Comparison of ENCODE assay signal across 9 cellular contexts in the genomic region with DNA sequence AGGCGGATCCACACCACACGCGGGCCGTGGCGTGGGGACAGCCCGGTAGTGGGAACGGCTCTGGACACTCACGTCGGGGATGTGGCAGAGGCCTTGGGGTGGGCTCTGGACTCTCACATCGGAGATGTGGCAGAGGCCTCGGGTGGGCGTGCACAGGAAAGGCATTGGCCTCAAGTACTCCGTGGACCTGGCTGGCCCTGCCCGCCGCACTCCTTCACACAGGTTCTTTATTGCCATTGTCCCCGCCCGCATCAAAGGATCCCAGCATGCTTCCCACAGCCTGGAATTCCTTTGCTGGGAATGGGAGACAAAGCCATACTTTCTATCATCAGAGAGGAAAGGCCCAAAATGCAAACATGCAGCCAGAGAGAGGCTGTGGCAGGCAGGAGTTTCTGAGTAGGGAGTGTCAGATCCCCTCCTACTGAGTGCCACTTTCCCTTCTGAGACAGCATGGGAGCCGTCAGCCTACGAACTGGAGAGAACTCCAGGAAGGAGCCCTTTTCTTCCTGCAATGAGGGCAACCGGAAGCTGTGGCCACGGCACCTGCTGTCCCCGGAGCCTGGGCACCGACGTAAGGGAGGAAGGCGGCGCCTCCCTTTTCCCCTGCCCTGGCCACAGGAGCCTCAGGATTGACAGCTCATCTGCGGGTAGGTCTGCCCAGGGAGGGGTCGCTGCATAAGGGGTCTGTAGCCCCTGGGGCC. TPM values are rescaled to one million over a fixed set of nuclear protein-coding genes. Genes with fewer than 3 reads are reported as not detected.
DNase-seq lines count a peak whose midpoint lies in the region; ATAC-seq and TF ChIP-seq lines count a peak whose summit lies in the region.
"Had no signal": no experiment of that assay in that cellular context is flagged by ENCODE, and none has a peak within 500 bp of the region (broad histone marks: within the 10 kb centered on the region; RNA-seq: fewer than 3 reads in every experiment).

No MANE protein-coding gene starts in this region.

- peaks cover 0 to 2% of the 10 kb centered on the region in 2 donors for H3K27me3 Mint-ChIP-seq in T-cell

- no peak for TF ChIP-seq POLR2A in esophagus squamous epithelium (IDR thresholded peaks at IDR 0.05)

- ATAC-seq in T-cell (replicated peaks in 1 of 4) (no peak), HG03025 (IDR thresholded peaks at IDR 0.05; ENCODE audit: low FRiP score, unreplicated experiment) (no peak)

- H3K36me3 ChIP-seq in effector memory CD4-positive, alpha-beta T cell (ENCODE audit: control insufficient read depth, insufficient read depth, low read length) = no peaks in the 10 kb centered on the region
- no peaks in the 10 kb centered on the region for H3K36me3 ChIP-seq in esophagus squamous epithelium

- H3K4me3 Mint-ChIP-seq in T-cell = peak overlapping the region; percentile 80 to 82 (median 82)

- TF ChIP-seq CTCF in esophagus squamous epithelium (IDR thresholded peaks at IDR 0.05) = no peak

- H3K9me3 Mint-ChIP-seq in T-cell = no peaks in the 10 kb centered on the region

- H3K9me3 ChIP-seq in effector memory CD4-positive, alpha-beta T cell (ENCODE audit: control insufficient read depth, low read length) = no peaks in the 10 kb centered on the region
- H3K9me3 ChIP-seq in esophagus squamous epithelium = no peaks in the 10 kb centered on the region

- peak overlapping the region; percentile 72 to 75 for H3K27ac Mint-ChIP-seq in T-cell

- intact Hi-C loops in esophagus squamous epithelium (cut with DNase I) = no loop called here

- H3K27ac ChIP-seq in effector memory CD4-positive, alpha-beta T cell (ENCODE audit: insufficient read depth, low read length, poor library complexity, severe bottlenecking) = peak overlapping the region; percentile 64
- peak overlapping the region in 1 of 4 donors; percentile 28 for H3K27ac ChIP-seq in esophagus squamous epithelium

- peak; percentile 50 for DNase-seq in activated CD4-positive, alpha-beta T cell treated with anti-CD3 and anti-CD28 coated beads for 48 hours
- DNase-seq in activated CD4-positive, alpha-beta T cell treated with anti-CD3 and anti-CD28 coated beads, Interleukin-2, amount 50 U/mL, for 1 hour = no peak
- DNase-seq in T-cell (peak in 12 of 34 experiments; percentile 11 to 43 (median 32)), NCI-H2171 treated with DMSO at 0.1 percent for 48 hours (lab: John Stamatoyannopoulos, UW) (no peak), esophagus squamous epithelium (lab: John Stamatoyannopoulos, UW) (no peak)
- peak; percentile 51 to 69 (median 60) for DNase-seq in effector memory CD4-positive, alpha-beta T cell
- peak; percentile 47 for DNase-seq in stimulated activated naive CD4-positive, alpha-beta T cell treated with Interleukin-2 at 50 U/mL for 16 hours (lab: John Stamatoyannopoulos, UW)
- DNase-seq: stimulated activated CD4-positive, alpha-beta T cell treated with anti-CD3 and anti-CD28 coated beads, Interleukin-1b, Interleukin-23, amount 100 ng/mL, for 48 hours had no signal

- CTCF ChIA-PET in T-cell (lab: Charles Lee) = interaction anchor here in 1 of 2 donors (0.6 kb wide), 1 partner anchor 18 kb away, joined by 3 read pairs; no protein-coding TSS in a partner anchor

- no peaks in the 10 kb centered on the region for H3K27me3 ChIP-seq in effector memory CD4-positive, alpha-beta T cell (replicated peaks; ENCODE audit: control insufficient read depth, insufficient read depth, low read length, poor library complexity, severe bottlenecking)
- peaks cover 0 to 68% (median 0%) of the 10 kb centered on the region in 4 donors for H3K27me3 ChIP-seq in esophagus squamous epithelium

- POLR2A ChIA-PET in T-cell (lab: Charles Lee) = no interaction called here

- no peaks in the 10 kb centered on the region for H3K36me3 Mint-ChIP-seq in T-cell

- 71 to 90% methylated on average over 6 to 11 of the region's 28 CpGs for WGBS in esophagus squamous epithelium, 2 donors

- peaks cover 44% of the 10 kb centered on the region for H3K4me1 ChIP-seq in effector memory CD4-positive, alpha-beta T cell (ENCODE audit: control insufficient read depth, insufficient read depth, low read length, poor library complexity, severe bottlenecking)
- peaks cover 0 to 40% (median 6%) of the 10 kb centered on the region in 3 donors for H3K4me1 ChIP-seq in esophagus squamous epithelium

- H3K4me3 ChIP-seq in effector memory CD4-positive, alpha-beta T cell (ENCODE audit: insufficient read depth, low read depth, low read length, poor library complexity, severe bottlenecking) = peak overlapping the region; percentile 63
- peak overlapping the region in 2 of 4 donors; percentile 27 to 38 for H3K4me3 ChIP-seq in esophagus squamous epithelium

- peaks cover 36 to 66% (median 46%) of the 10 kb centered on the region in 3 donors for H3K4me1 Mint-ChIP-seq in T-cell

RNA-seq across cellular contexts. Expression of a gene that starts 51.5 kb away (rescaled TPM):
- total RNA-seq in T-cell (100 to 1,000 TPM; 119 to 148 (median 127) TPM), esophagus squamous epithelium (10 to 100 TPM; 35.7 to 61.8 (median 39.4) TPM)

Comparison
In these comparisons a context has a peak if more than half of its experiments do, and no peak if none do; other contexts are left out.
1. DNase-seq: peak in activated CD4-positive, alpha-beta T cell treated with anti-CD3 and anti-CD28 coated beads for 48 hours (single experiment), effector memory CD4-positive, alpha-beta T cell (3 of 3) and stimulated activated naive CD4-positive, alpha-beta T cell treated with Interleukin-2 at 50 U/mL for 16 hours (single experiment); none in activated CD4-positive, alpha-beta T cell treated with anti-CD3 and anti-CD28 coated beads, Interleukin-2, amount 50 U/mL, for 1 hour (single experiment), NCI-H2171 treated with DMSO at 0.1 percent for 48 hours (single experiment) and esophagus squamous epithelium (single experiment).